In the genomic region with DNA sequence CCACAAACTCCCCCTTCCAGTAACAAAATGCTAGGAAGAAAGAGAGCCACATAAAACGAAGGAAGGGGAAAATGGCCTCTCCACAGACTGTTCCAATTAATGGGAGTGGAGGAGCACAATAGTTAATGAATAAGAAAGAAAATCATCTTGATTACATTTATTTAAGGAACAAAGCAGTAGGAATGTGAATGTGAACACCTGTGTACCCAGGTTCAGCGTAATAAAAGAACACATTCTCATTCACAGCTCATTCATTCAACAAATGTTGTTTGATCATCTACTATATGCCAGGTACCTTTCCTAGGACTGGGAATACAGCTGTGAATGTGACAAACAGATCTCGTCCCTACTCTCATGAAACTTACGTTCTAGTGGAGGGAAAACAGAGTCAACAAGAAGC, we compare ENCODE assay signal across 20 cellular contexts. TPM values are rescaled to one million over a fixed set of nuclear protein-coding genes. Genes with fewer than 3 reads are reported as not detected.
DNase-seq lines count a peak whose midpoint lies in the region; ATAC-seq, FAIRE-seq and TF ChIP-seq lines count a peak whose summit lies in the region.
"Had no signal": no experiment of that assay in that cellular context is flagged by ENCODE, and none has a peak within 500 bp of the region (broad histone marks: within the 10 kb centered on the region; RNA-seq: fewer than 3 reads in every experiment).

No MANE protein-coding gene starts in this region.

- in situ Hi-C loops in K562 (cut with MboI) = no loop called here

- H3K79me2 ChIP-seq in K562 (ENCODE audit: control insufficient read depth, insufficient read depth, low read length) = no peaks in the 10 kb centered on the region

- no peak overlapping the region for H3K4me3 ChIP-seq in cardiac muscle cell
- no peak overlapping the region for H3K4me3 ChIP-seq in K562
- no peak overlapping the region for H3K4me3 ChIP-seq in right lobe of liver
- H3K4me3 ChIP-seq: HAP-1, SK-N-MC had no signal

- H3K36me3 Mint-ChIP-seq in nephron progenitor cell (ENCODE audit: low read depth) = peaks cover 6% of the 10 kb centered on the region

- H3K4me2 ChIP-seq in K562 (ENCODE audit: insufficient read depth, low read length) = no peak overlapping the region

- 58% methylated on average over 4 of the region's 4 CpGs for WGBS in K562 (ENCODE audit: insufficient coverage, low coverage, missing lambda C conversion rate)
- 89% methylated on average over 4 of the region's 4 CpGs for WGBS in right lobe of liver (ENCODE audit: insufficient coverage, low coverage, low lambda C conversion rate, missing lambda C conversion rate)

- no peaks in the 10 kb centered on the region for H3K9me1 ChIP-seq in K562 (ENCODE audit: control insufficient read depth, insufficient read depth, low read length)

- H3K9me3 ChIP-seq in cardiac muscle cell (ENCODE audit: low read depth) (no peaks in the 10 kb centered on the region), K562 (replicated peaks; ENCODE audit: control insufficient read depth, insufficient read depth, low read depth, low read length) (no peaks in the 10 kb centered on the region), right lobe of liver (no peaks in the 10 kb centered on the region)
- H3K9me3 ChIP-seq: HAP-1 had no signal

- DNase-seq in cardiac muscle cell (ENCODE audit: low read depth in 1 of 2, low spot score in 1 of 2) = no peak
- DNase-seq in Right ventricle myocardium superior = no peak
- DNase-seq in K562 (ENCODE audit: extremely low read depth in 1 of 4, low spot score in 3 of 4) = no peak
- DNase-seq in nephron progenitor cell = no peak
- no peak for DNase-seq in NOMO-1 treated with dmso at 0.1 percent for 144 hours (lab: John Stamatoyannopoulos, UW; ENCODE audit: unreplicated experiment)
- no peak for DNase-seq in right lobe of liver
- DNase-seq: DMS 273 treated with DMSO at 0.1 percent for 48 hours; DND-41; KG1; MV-4-11; NCI-H187 treated with DMSO at 0.1 percent for 48 hours; NCI-H2171; NCI-H526; NK-92 treated with Interleukin-12 subunit alpha and Interleukin-12 subunit beta, amount 100 ng/mL, for 24 hours; SHP77 had no signal

- no peaks in the 10 kb centered on the region for H3K36me3 ChIP-seq in cardiac muscle cell
- no peaks in the 10 kb centered on the region for H3K36me3 ChIP-seq in K562 (ENCODE audit: control insufficient read depth, insufficient read depth, low read length)
- H3K36me3 ChIP-seq in right lobe of liver = no peaks in the 10 kb centered on the region
- H3K36me3 ChIP-seq: HAP-1 had no signal

- H3K4me1 Mint-ChIP-seq in nephron progenitor cell = peaks cover 74% of the 10 kb centered on the region

- TF ChIP-seq CTCF in cardiac muscle cell (IDR thresholded peaks at IDR 0.05; ENCODE audit: low read depth, low read length) = no peak
- no peak for TF ChIP-seq CTCF in K562 (IDR thresholded peaks at IDR 0.05 in 2 of 3, conservative IDR thresholded peaks at IDR 0.05 in 1 of 3; ENCODE audit: insufficient read depth in 2 of 3, low read depth in 1 of 3, low read length in 3 of 3)
- no peak for TF ChIP-seq CTCF in nephron progenitor cell (IDR thresholded peaks at IDR 0.05)
- no peak for TF ChIP-seq CTCF in right lobe of liver (IDR thresholded peaks at IDR 0.05)

- intact Hi-C loops in Right ventricle myocardium superior (cut with DNase I) (no loop called here), K562 (cut with micrococcal nuclease) (no loop called here), right lobe of liver (cut with DNase I) (no loop called here)

- H2AFZ ChIP-seq in K562 (ENCODE audit: low read depth, low read length) = no peak overlapping the region

- no TSS peak for BruUV-seq in K562 (replicated peaks; lab: Mats Ljungman, UMichigan)

- ATAC-seq in Right ventricle myocardium superior (ENCODE audit: poor library complexity) (no peak), K562 (no peak), GM21447 (IDR thresholded peaks at IDR 0.05; ENCODE audit: unreplicated experiment) (no peak), right lobe of liver (no peak)
- ATAC-seq: HepG2 had no signal

- no peak overlapping the region for H3K9ac ChIP-seq in K562 (ENCODE audit: insufficient read depth in 1 of 2, low read depth in 2 of 2, low read length in 2 of 2)

- no peak overlapping the region for H3K4me3 Mint-ChIP-seq in nephron progenitor cell
- H3K4me3 Mint-ChIP-seq: B cell had no signal

- CTCF ChIA-PET in K562 (lab: Yijun Ruan, JAX; ENCODE audit: low intra/inter-chr PET ratio) = no interaction called here

- H3K9me3 Mint-ChIP-seq in nephron progenitor cell = no peaks in the 10 kb centered on the region

- TF ChIP-seq RAD21 in K562 (CRISPR knock-in tag; conservative IDR thresholded peaks at IDR 0.05 in 1 of 2, IDR thresholded peaks at IDR 0.05 in 1 of 2) = no peak

- TF ChIP-seq POLR2A in K562 (conservative IDR thresholded peaks at IDR 0.05) (no peak), right lobe of liver (IDR thresholded peaks at IDR 0.05) (no peak)

- peaks cover 3% of the 10 kb centered on the region for H3K27me3 Mint-ChIP-seq in nephron progenitor cell (ENCODE audit: low read depth, poor library complexity)
- H3K27me3 Mint-ChIP-seq: B cell had no signal

- H4K20me1 ChIP-seq in K562 (replicated peaks; ENCODE audit: control insufficient read depth, insufficient read depth, low read length) = peaks cover 5% of the 10 kb centered on the region; the same call in 1 of the 2 replicates

- TF ChIP-seq EP300 in K562 (IDR thresholded peaks at IDR 0.05; ENCODE audit: low read length) = no peak

- H3K4me1 ChIP-seq in cardiac muscle cell (ENCODE audit: low read depth) = peaks cover 32% of the 10 kb centered on the region
- H3K4me1 ChIP-seq in K562 (replicated peaks in 1 of 2; ENCODE audit: control insufficient read depth in 2 of 2, insufficient read depth in 2 of 2, low read length in 2 of 2) = peaks cover 0 to 13% of the 10 kb centered on the region in 2 experiments; a peak in 2 of 5 replicates
- H3K4me1 ChIP-seq in right lobe of liver = no peaks in the 10 kb centered on the region
- H3K4me1 ChIP-seq: HAP-1 had no signal

- POLR2A ChIA-PET in K562 (lab: Yijun Ruan, JAX) = interaction anchor here (0.9 to 1.5 kb wide), 3 partner anchors 14 to 86 kb away, joined by 3 to 4 read pairs (median 4); no protein-coding TSS in a partner anchor

- H3K27ac ChIP-seq in cardiac muscle cell (peak overlapping the region; percentile 83), K562 (ENCODE audit: extremely low read depth, low read depth, low read length) (no peak overlapping the region), right lobe of liver (no peak overlapping the region)
- H3K27ac ChIP-seq: SK-N-MC had no signal

- peak; percentile 40 for FAIRE-seq in K562 (lab: Jason Lieb, UNC)
- FAIRE-seq: HepG2 had no signal

- no peaks in the 10 kb centered on the region for H3K27me3 ChIP-seq in cardiac muscle cell
- H3K27me3 ChIP-seq in K562 (ENCODE audit: control insufficient read depth in 2 of 2, insufficient read depth in 2 of 2, low read length in 2 of 2) = no peaks in the 10 kb centered on the region
- no peaks in the 10 kb centered on the region for H3K27me3 ChIP-seq in right lobe of liver

- peak overlapping the region; percentile 82 for H3K27ac Mint-ChIP-seq in nephron progenitor cell
- H3K27ac Mint-ChIP-seq: B cell had no signal

TF ChIP-seq in K562, 482 proteins besides CTCF, POLR2A, EP300 and RAD21:
- TF ChIP-seq THRAP3 (IDR thresholded peaks at IDR 0.05; ENCODE audit: borderline replicate concordance) (no peak), ZFX (CRISPR knock-in tag; IDR thresholded peaks at IDR 0.05) (no peak), HMBOX1 (IDR thresholded peaks at IDR 0.05) (no peak)
TF ChIP-seq in K562: peak in this region for 0.

RNA-seq across cellular contexts. Expression of gene SIL1, which starts 35.7 kb away (rescaled TPM):
- total RNA-seq in cardiac muscle cell (42.4 and 49.8 TPM in 2 replicates), Right ventricle myocardium superior (42.1 TPM), K562 (2014; rRNA removed) (30.5 and 30.6 TPM in 2 replicates), K562 (2014; rRNA removed; fragmentation: Illumina TruSeq; extraction: Trizol) (20.4 and 23.2 TPM in 2 replicates), K562 (2015; rRNA removed; fragmentation: Illumina TruSeq; extraction: Trizol) (15.2 and 15.4 TPM in 2 replicates), K562 (2021) (19.2 and 29.8 TPM in 2 replicates), right lobe of liver (10 to 100 TPM; 57.6 to 94.9 (median 67.0) TPM)
- polyA plus RNA-seq in cardiac muscle cell (40.5 and 56.5 TPM in 2 replicates), K562 (2011; rRNA removed) (22.3 and 26.6 TPM in 2 replicates), K562 (2014; fragmentation: Illumina TruSeq; extraction: Trizol) (14.3 and 18.1 TPM in 2 replicates), K562 (2014; fragmentation: Nextera tagmentation; extraction: Ambion mirVana) (1 to 10 TPM; 1.3 to 4.1 TPM), K562 (2014; rRNA removed) (17.3 and 26.7 TPM in 2 replicates)
- 56.7 and 91.8 TPM in 2 replicates for total RNA-seq in K562 (2011; cell fraction: chromatin; rRNA removed; ENCODE audit: low replicate concordance)
- 64.0 and 77.0 TPM in 2 replicates for total RNA-seq in K562 (2011; cell fraction: nucleolus; rRNA removed)
- 57.0 and 70.0 TPM in 2 replicates for total RNA-seq in K562 (2011; cell fraction: nucleoplasm; rRNA removed)
- polyA plus RNA-seq in K562 (2011; cell fraction: cytosol; rRNA removed) = 25.5 and 54.6 TPM in 2 replicates
- 14.8 and 19.5 TPM in 2 replicates for polyA plus RNA-seq in K562 (2011; cell fraction: nucleus; rRNA removed)
- 19.8 and 32.9 TPM in 2 replicates for polyA plus RNA-seq in K562 (2012)
- polyA minus RNA-seq in K562 (2011; rRNA and poly(A)+ RNA removed) = 33.7 and 45.1 TPM in 2 replicates
- polyA minus RNA-seq in K562 (2011; cell fraction: cytosol; rRNA and poly(A)+ RNA removed) = 14.7 and 21.9 TPM in 2 replicates
- polyA minus RNA-seq in K562 (2011; cell fraction: nucleus; rRNA and poly(A)+ RNA removed) = 12.5 and 26.9 TPM in 2 replicates
